In genomic region chr4:70640192-70640591, GRCh38 we compare ENCODE assay signal across 34 cellular contexts. TPM values are rescaled to one million over a fixed set of nuclear protein-coding genes. Genes with fewer than 3 reads are reported as not detected.
A peak's percentile ranks its signal among the peaks of the same experiment; 100 is the strongest.
DNase-seq lines count a peak whose midpoint lies in the region; ATAC-seq and TF ChIP-seq lines count a peak whose summit lies in the region.
"Had no signal": no experiment of that assay in that cellular context is flagged by ENCODE, and none has a peak within 500 bp of the region (broad histone marks: within the 10 kb centered on the region; RNA-seq: fewer than 3 reads in every experiment).

No MANE protein-coding gene starts in this region.

- peak; percentile 69 for ATAC-seq in activated CD8-positive, alpha-beta T cell treated with anti-CD3 and anti-CD28 coated beads for 36 hours
- no peak for ATAC-seq in activated CD8-positive, alpha-beta T cell treated with anti-CD3 and anti-CD28 coated beads, Interleukin-2, amount 10 ng/mL, durations not matched to agents 7 days and 5 days
- ATAC-seq in GM18868 (IDR thresholded peaks at IDR 0.05; ENCODE audit: unreplicated experiment) = peak; percentile 68
- ATAC-seq in HG02884 (IDR thresholded peaks at IDR 0.05; ENCODE audit: unreplicated experiment) = peak; percentile 52

- peaks cover 13% of the 10 kb centered on the region for H3K4me1 Mint-ChIP-seq in activated CD8-positive, alpha-beta T cell treated with anti-CD3 and anti-CD28 coated beads for 36 hours (ENCODE audit: low read depth)
- H3K4me1 Mint-ChIP-seq in activated CD8-positive, alpha-beta T cell treated with anti-CD3 and anti-CD28 coated beads, Interleukin-2, amount 10 ng/mL, durations not matched to agents 7 days and 5 days (ENCODE audit: low read depth) = no peaks in the 10 kb centered on the region
- H3K4me1 Mint-ChIP-seq: B cell; central memory CD8-positive, alpha-beta T cell; nephron progenitor cell had no signal

- no peaks in the 10 kb centered on the region for H4K20me1 ChIP-seq in OCI-LY3 (ENCODE audit: insufficient read depth, low read length)

- H3K9ac ChIP-seq in OCI-LY3 (ENCODE audit: low read length) = no peak overlapping the region

- 0 out of 2 replicates have a peak overlapping the region, but pooled peaks have one; percentile 11 for H3K4me3 ChIP-seq in OCI-LY3 (ENCODE audit: low read length)
- no peak overlapping the region for H3K4me3 ChIP-seq in tibial nerve
- H3K4me3 ChIP-seq: lung, ovary, right atrium auricular region, SK-N-MC, thoracic aorta, vagina had no signal

- H3K36me3 Mint-ChIP-seq in activated CD8-positive, alpha-beta T cell treated with anti-CD3 and anti-CD28 coated beads for 36 hours (ENCODE audit: low read depth) = no peaks in the 10 kb centered on the region
- H3K36me3 Mint-ChIP-seq in activated CD8-positive, alpha-beta T cell treated with anti-CD3 and anti-CD28 coated beads, Interleukin-2, amount 10 ng/mL, durations not matched to agents 7 days and 5 days (ENCODE audit: low read depth) = no peaks in the 10 kb centered on the region
- H3K36me3 Mint-ChIP-seq: activated naive CD8-positive, alpha-beta T cell treated with anti-CD3 and anti-CD28 coated beads, Interleukin-2, amount 10 ng/mL, durations not matched to agents 7 days and 5 days had no signal

- TF ChIP-seq POLR2A in tibial nerve (IDR thresholded peaks at IDR 0.05) = no peak

- POLR2A ChIA-PET in activated CD8-positive, alpha-beta T cell treated with anti-CD3 and anti-CD28 coated beads for 36 hours (lab: Charles Lee) = interaction anchor here (0.6 kb wide), 1 partner anchor 118 kb away, joined by 3 read pairs; no protein-coding TSS in a partner anchor
- POLR2A ChIA-PET in activated CD8-positive, alpha-beta T cell treated with anti-CD3 and anti-CD28 coated beads, Interleukin-2, amount 10 ng/mL, durations not matched to agents 7 days and 5 days (lab: Charles Lee) = no interaction called here

- H3K4me1 ChIP-seq in OCI-LY3 (ENCODE audit: low read length) (peaks cover 32% of the 10 kb centered on the region), tibial nerve (no peaks in the 10 kb centered on the region)
- H3K4me1 ChIP-seq: vagina had no signal

- H3K79me2 ChIP-seq in OCI-LY3 (ENCODE audit: low read length) = no peaks in the 10 kb centered on the region

- DNase-seq in activated CD8-positive, alpha-beta T cell treated with anti-CD3 and anti-CD28 coated beads for 36 hours = no peak
- no peak for DNase-seq in activated CD8-positive, alpha-beta T cell treated with anti-CD3 and anti-CD28 coated beads, Interleukin-2, amount 10 ng/mL, durations not matched to agents 7 days and 5 days
- DNase-seq in iPS-NIHi7 (ENCODE audit: extremely low spot score) (no peak), HuH-7.5 (ENCODE audit: low spot score) (no peak), tibial nerve (ENCODE audit: low spot score in 2 of 2) (no peak)
- DNase-seq: activated CD4-positive, alpha-beta T cell treated with anti-CD3 and anti-CD28 coated beads, Interleukin-2, amount 50 U/mL, for 4 hours; activated naive CD8-positive, alpha-beta T cell treated with anti-CD3 and anti-CD28 coated beads, Interleukin-2, amount 10 ng/mL, durations not matched to agents 7 days and 5 days; activated T-cell treated with anti-CD3 and anti-CD28 coated beads, Interleukin-2, amount 50 U/mL, for 48 hours; DMS53; GDM1; glutamatergic neuron; kidney glomerular epithelial cell; NCI-H1105 treated with DMSO at 0.1 percent for 48 hours; NCI-H2081; NCI-H774; nephron progenitor cell; ovary; stimulated activated CD4-positive, alpha-beta T cell treated with anti-CD3 and anti-CD28 coated beads, Interleukin-4, amount 100 ng/mL, for 1 hour; stimulated activated naive B cell treated with anti-CD40 and anti-IgM and Interleukin-4, amounts not matched to agents 10 μg/mL and 1 μg/mL and 100 μg/mL, for 72 hours had no signal

- H3K9me3 ChIP-seq in OCI-LY3 (ENCODE audit: insufficient read depth, low read length) = no peaks in the 10 kb centered on the region
- no peaks in the 10 kb centered on the region for H3K9me3 ChIP-seq in tibial nerve
- H3K9me3 ChIP-seq: ovary, right atrium auricular region, thoracic aorta, vagina had no signal

- CTCF ChIA-PET in activated CD8-positive, alpha-beta T cell treated with anti-CD3 and anti-CD28 coated beads for 36 hours (lab: Charles Lee) = no interaction called here
- CTCF ChIA-PET in activated CD8-positive, alpha-beta T cell treated with anti-CD3 and anti-CD28 coated beads, Interleukin-2, amount 10 ng/mL, durations not matched to agents 7 days and 5 days (lab: Charles Lee) = interaction anchor here (1.0 kb wide), 1 partner anchor 50 kb away, joined by 3 read pairs; no protein-coding TSS in a partner anchor

- no peak overlapping the region for H3K27ac Mint-ChIP-seq in activated CD8-positive, alpha-beta T cell treated with anti-CD3 and anti-CD28 coated beads for 36 hours
- H3K27ac Mint-ChIP-seq in activated CD8-positive, alpha-beta T cell treated with anti-CD3 and anti-CD28 coated beads, Interleukin-2, amount 10 ng/mL, durations not matched to agents 7 days and 5 days = no peak overlapping the region
- H3K27ac Mint-ChIP-seq: activated naive CD8-positive, alpha-beta T cell treated with anti-CD3 and anti-CD28 coated beads, Interleukin-2, amount 10 ng/mL, durations not matched to agents 7 days and 5 days; B cell; nephron progenitor cell had no signal

- H3K27ac ChIP-seq in OCI-LY3 (ENCODE audit: low read length) = no peak overlapping the region
- H3K27ac ChIP-seq in tibial nerve = no peak overlapping the region
- H3K27ac ChIP-seq: ovary, right atrium auricular region, SK-N-MC, thoracic aorta, vagina, VCaP had no signal

- no peak overlapping the region for H2AFZ ChIP-seq in OCI-LY3 (ENCODE audit: low read depth, low read length)

- H3K9me3 Mint-ChIP-seq in activated CD8-positive, alpha-beta T cell treated with anti-CD3 and anti-CD28 coated beads for 36 hours = no peaks in the 10 kb centered on the region
- H3K9me3 Mint-ChIP-seq in activated CD8-positive, alpha-beta T cell treated with anti-CD3 and anti-CD28 coated beads, Interleukin-2, amount 10 ng/mL, durations not matched to agents 7 days and 5 days (ENCODE audit: insufficient read depth) = no peaks in the 10 kb centered on the region
- H3K9me3 Mint-ChIP-seq: activated naive CD8-positive, alpha-beta T cell treated with anti-CD3 and anti-CD28 coated beads, Interleukin-2, amount 10 ng/mL, durations not matched to agents 7 days and 5 days; central memory CD8-positive, alpha-beta T cell; nephron progenitor cell; stimulated activated naive B cell treated with anti-CD40 and anti-IgM and Interleukin-4, amounts not matched to agents 10 μg/mL and 1 μg/mL and 100 μg/mL, for 72 hours had no signal

- H3K27me3 ChIP-seq in OCI-LY3 (ENCODE audit: low read depth, low read length) = no peaks in the 10 kb centered on the region
- H3K27me3 ChIP-seq in tibial nerve = no peaks in the 10 kb centered on the region
- H3K27me3 ChIP-seq: ovary, right atrium auricular region, vagina had no signal

- no peaks in the 10 kb centered on the region for H3K36me3 ChIP-seq in OCI-LY3 (replicated peaks; ENCODE audit: low read depth, low read length)
- no peaks in the 10 kb centered on the region for H3K36me3 ChIP-seq in tibial nerve
- H3K36me3 ChIP-seq: ovary, right atrium auricular region, thoracic aorta, vagina had no signal

- TF ChIP-seq CTCF in activated CD8-positive, alpha-beta T cell treated with anti-CD3 and anti-CD28 coated beads for 36 hours (IDR thresholded peaks at IDR 0.05) = no peak
- TF ChIP-seq CTCF in OCI-LY3 (IDR thresholded peaks at IDR 0.05; ENCODE audit: low read depth, low read length) (no peak), tibial nerve (IDR thresholded peaks at IDR 0.05) (no peak)

- 80 to 83% methylated on average over 2 of the region's 2 CpGs for WGBS in tibial nerve, 2 donors

- TF ChIP-seq EP300 in tibial nerve (IDR thresholded peaks at IDR 0.05) = no peak

- H3K4me2 ChIP-seq in OCI-LY3 (ENCODE audit: low read length) = peak overlapping the region; percentile 60

- no peak overlapping the region for H3K4me3 Mint-ChIP-seq in activated CD8-positive, alpha-beta T cell treated with anti-CD3 and anti-CD28 coated beads for 36 hours
- no peak overlapping the region for H3K4me3 Mint-ChIP-seq in activated CD8-positive, alpha-beta T cell treated with anti-CD3 and anti-CD28 coated beads, Interleukin-2, amount 10 ng/mL, durations not matched to agents 7 days and 5 days
- H3K4me3 Mint-ChIP-seq: activated naive CD8-positive, alpha-beta T cell treated with anti-CD3 and anti-CD28 coated beads, Interleukin-2, amount 10 ng/mL, durations not matched to agents 7 days and 5 days; B cell; central memory CD8-positive, alpha-beta T cell; nephron progenitor cell; stimulated activated naive B cell treated with anti-CD40 and anti-IgM and Interleukin-4, amounts not matched to agents 10 μg/mL and 1 μg/mL and 100 μg/mL, for 72 hours had no signal

- peaks cover 1% of the 10 kb centered on the region for H3K27me3 Mint-ChIP-seq in activated CD8-positive, alpha-beta T cell treated with anti-CD3 and anti-CD28 coated beads for 36 hours
- H3K27me3 Mint-ChIP-seq in activated CD8-positive, alpha-beta T cell treated with anti-CD3 and anti-CD28 coated beads, Interleukin-2, amount 10 ng/mL, durations not matched to agents 7 days and 5 days (ENCODE audit: low read depth) = peaks cover 2% of the 10 kb centered on the region
- H3K27me3 Mint-ChIP-seq: activated naive CD8-positive, alpha-beta T cell treated with anti-CD3 and anti-CD28 coated beads, Interleukin-2, amount 10 ng/mL, durations not matched to agents 7 days and 5 days; B cell; stimulated activated naive B cell treated with anti-CD40 and anti-IgM and Interleukin-4, amounts not matched to agents 10 μg/mL and 1 μg/mL and 100 μg/mL, for 72 hours had no signal

- intact Hi-C loops in activated CD8-positive, alpha-beta T cell treated with anti-CD3 and anti-CD28 coated beads for 36 hours (cut with micrococcal nuclease) = no loop called here

RNA-seq across cellular contexts. Expression of gene ENAM, which starts 11.6 kb away (rescaled TPM):
- total RNA-seq in activated CD8-positive, alpha-beta T cell treated with anti-CD3 and anti-CD28 coated beads for 36 hours = not detected
- not detected for total RNA-seq in activated CD8-positive, alpha-beta T cell treated with anti-CD3 and anti-CD28 coated beads, Interleukin-2, amount 10 ng/mL, durations not matched to agents 7 days and 5 days
- not detected for total RNA-seq in tibial nerve
- total RNA-seq: A673; activated naive CD8-positive, alpha-beta T cell treated with anti-CD3 and anti-CD28 coated beads, Interleukin-2, amount 10 ng/mL, durations not matched to agents 7 days and 5 days; B cell; dermis microvascular lymphatic vessel endothelial cell; M059J; thoracic aorta; vagina had no signal

RNA-seq across cellular contexts. Expression of gene JCHAIN, which starts 26.1 kb away (rescaled TPM):
- total RNA-seq in activated CD8-positive, alpha-beta T cell treated with anti-CD3 and anti-CD28 coated beads for 36 hours = not detected
- total RNA-seq in activated CD8-positive, alpha-beta T cell treated with anti-CD3 and anti-CD28 coated beads, Interleukin-2, amount 10 ng/mL, durations not matched to agents 7 days and 5 days = not detected
- 10 to 100 TPM in 1 of 4 donors, 1 to 10 TPM in 3; 3.1 to 17.4 (median 4.8) TPM for total RNA-seq in tibial nerve
- total RNA-seq: A673, dermis microvascular lymphatic vessel endothelial cell had no signal

RNA-seq across cellular contexts. Expression of gene AMBN, which starts 48.1 kb away (rescaled TPM):
- not detected for total RNA-seq in activated CD8-positive, alpha-beta T cell treated with anti-CD3 and anti-CD28 coated beads for 36 hours
- total RNA-seq in activated CD8-positive, alpha-beta T cell treated with anti-CD3 and anti-CD28 coated beads, Interleukin-2, amount 10 ng/mL, durations not matched to agents 7 days and 5 days = not detected
- not detected for total RNA-seq in tibial nerve
- total RNA-seq: activated naive CD8-positive, alpha-beta T cell treated with anti-CD3 and anti-CD28 coated beads, Interleukin-2, amount 10 ng/mL, durations not matched to agents 7 days and 5 days; B cell; dermis microvascular lymphatic vessel endothelial cell; lung; M059J; mucosa of gallbladder; ovary; right atrium auricular region; thoracic aorta; vagina had no signal

RNA-seq across cellular contexts. Expression of gene UTP3, which starts 48.1 kb away (rescaled TPM):
- 10 to 100 TPM; 31.0 to 33.5 TPM for total RNA-seq in activated CD8-positive, alpha-beta T cell treated with anti-CD3 and anti-CD28 coated beads for 36 hours
- 10 to 100 TPM; 38.7 to 39.2 TPM for total RNA-seq in activated CD8-positive, alpha-beta T cell treated with anti-CD3 and anti-CD28 coated beads, Interleukin-2, amount 10 ng/mL, durations not matched to agents 7 days and 5 days
- 10 to 100 TPM; 14.3 to 19.4 (median 17.0) TPM for total RNA-seq in tibial nerve
